8 cellular contexts compared by ENCODE assay signal in the genomic region with DNA sequence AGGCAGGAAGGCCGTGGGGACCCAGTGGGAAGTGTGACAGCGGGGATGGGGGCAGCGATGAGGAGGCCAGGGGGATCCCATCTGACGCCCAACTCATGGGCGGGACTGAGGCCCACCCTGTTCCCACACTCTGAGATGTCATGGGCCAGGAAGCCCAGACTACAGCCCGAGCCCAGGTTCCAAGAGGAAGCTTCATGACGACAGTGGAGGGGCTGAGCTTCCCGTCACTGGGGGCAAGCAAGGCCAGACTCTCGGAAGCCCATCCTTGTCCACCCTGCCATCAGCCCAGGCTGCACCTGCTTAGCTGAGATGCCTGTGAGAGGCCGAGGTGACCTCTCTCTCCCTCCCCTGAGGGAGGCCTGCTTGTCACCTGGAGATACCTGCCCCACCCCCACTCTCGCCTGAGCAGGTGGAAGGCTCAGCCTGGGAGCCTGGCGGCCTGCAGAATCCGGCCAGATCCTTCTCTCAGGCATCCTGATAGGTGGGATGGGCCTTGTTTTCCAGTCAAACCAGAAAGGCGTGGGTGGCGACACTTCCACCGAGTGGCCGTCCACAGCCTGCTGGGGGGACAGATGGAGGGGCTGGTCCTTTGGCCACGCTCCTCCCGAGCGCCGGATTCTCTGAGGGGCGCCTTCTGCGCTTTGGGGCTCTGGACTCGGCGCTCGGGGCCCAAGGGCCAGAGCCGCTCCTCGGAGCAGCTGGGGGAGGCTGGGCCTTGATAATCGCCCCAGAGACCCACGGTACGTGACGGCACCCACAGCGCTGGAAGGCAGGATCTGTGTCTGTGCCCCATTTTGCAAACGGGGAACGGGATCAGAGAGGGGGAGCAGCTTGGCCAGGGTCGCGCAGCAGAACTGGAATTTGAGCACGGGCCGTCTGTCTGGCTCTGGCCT. TPM values are rescaled to one million over a fixed set of nuclear protein-coding genes. Genes with fewer than 3 reads are reported as not detected.
DNase-seq lines count a peak whose midpoint lies in the region; ATAC-seq and TF ChIP-seq lines count a peak whose summit lies in the region.

No MANE protein-coding gene starts in this region.

- TF ChIP-seq CTCF in WERI-Rb-1 (IDR thresholded peaks at IDR 0.05; ENCODE audit: low read depth, low read length) (no peak), hepatocyte (IDR thresholded peaks at IDR 0.05; ENCODE audit: poor library complexity) (no peak)

- H3K9me2 ChIP-seq in hepatocyte (replicated peaks; ENCODE audit: insufficient read depth) = no peaks in the 10 kb centered on the region

- peaks cover 83% of the 10 kb centered on the region for H3K79me2 ChIP-seq in hepatocyte

- in situ Hi-C loops in HAP-1 (cut with MboI; ENCODE audit: low sequenced_read_pairs) = no loop called here

- peaks cover 70% of the 10 kb centered on the region for H4K20me1 ChIP-seq in hepatocyte (ENCODE audit: insufficient read depth, poor library complexity, severe bottlenecking)

- H3K27ac ChIP-seq in WERI-Rb-1 (peak overlapping the region; percentile 98), hepatocyte (peak overlapping the region; percentile 98)

- peaks cover 68% of the 10 kb centered on the region for H3K4me1 Mint-ChIP-seq in stimulated activated naive CD8-positive, alpha-beta T cell treated with anti-CD3 and anti-CD28 coated beads, Interleukin-15, amount 100 ng/mL, for 72 hours

- H3K27me3 ChIP-seq in HAP-1 (ENCODE audit: low read depth) (no peaks in the 10 kb centered on the region), WERI-Rb-1 (ENCODE audit: insufficient read depth, low read depth, severe bottlenecking) (no peaks in the 10 kb centered on the region), hepatocyte (no peaks in the 10 kb centered on the region)

- H3K4me2 ChIP-seq in hepatocyte = peak overlapping the region; percentile 98

- H3K4me1 ChIP-seq in HAP-1 (peaks cover 12% of the 10 kb centered on the region; the same call in 1 of the 2 replicates), hepatocyte (ENCODE audit: insufficient read depth) (peaks cover 59% of the 10 kb centered on the region)

- H2AFZ ChIP-seq in hepatocyte = no peak overlapping the region

- no peaks in the 10 kb centered on the region for H3K27me3 Mint-ChIP-seq in stimulated activated naive CD8-positive, alpha-beta T cell treated with anti-CD3 and anti-CD28 coated beads, Interleukin-15, amount 100 ng/mL, for 72 hours

- H3K4me3 Mint-ChIP-seq in stimulated activated naive CD8-positive, alpha-beta T cell treated with anti-CD3 and anti-CD28 coated beads, Interleukin-15, amount 100 ng/mL, for 72 hours = peak overlapping the region; percentile 32 to 86

- no peak for ATAC-seq in stimulated activated naive CD8-positive, alpha-beta T cell treated with anti-CD3 and anti-CD28 coated beads, Interleukin-15, amount 100 ng/mL, for 72 hours
- ATAC-seq in SK-N-SH treated with all-trans-retinoic acid at 6 μM for 48 hours = no peak
- ATAC-seq in HG02759 (IDR thresholded peaks at IDR 0.05; ENCODE audit: unreplicated experiment) = no peak
- ATAC-seq in GM21360 (IDR thresholded peaks at IDR 0.05; ENCODE audit: unreplicated experiment) = no peak

- H3K36me3 ChIP-seq in HAP-1 (replicated peaks) = peaks cover 31% of the 10 kb centered on the region
- peaks cover 41% of the 10 kb centered on the region for H3K36me3 ChIP-seq in WERI-Rb-1
- no peaks in the 10 kb centered on the region for H3K36me3 ChIP-seq in hepatocyte (replicated peaks; ENCODE audit: insufficient read depth, low read depth)

- H3K27ac Mint-ChIP-seq in stimulated activated naive CD8-positive, alpha-beta T cell treated with anti-CD3 and anti-CD28 coated beads, Interleukin-15, amount 100 ng/mL, for 72 hours = peak overlapping the region in 1 of 2 donors; percentile 94

- H3K9me3 Mint-ChIP-seq in stimulated activated naive CD8-positive, alpha-beta T cell treated with anti-CD3 and anti-CD28 coated beads, Interleukin-15, amount 100 ng/mL, for 72 hours = no peaks in the 10 kb centered on the region

- peak in 1 of 2 experiments; percentile 46 for DNase-seq in HAP-1 (ENCODE audit: low spot score in 2 of 2)
- peak; percentile 95 for DNase-seq in WERI-Rb-1
- DNase-seq in hepatocyte (ENCODE audit: low spot score) = peak; percentile 85
- DNase-seq in stimulated activated naive CD8-positive, alpha-beta T cell treated with anti-CD3 and anti-CD28 coated beads, Interleukin-15, amount 100 ng/mL, for 72 hours = no peak
- no peak for DNase-seq in NCI-H128 (lab: John Stamatoyannopoulos, UW; ENCODE audit: unreplicated experiment)

- H3K9me3 ChIP-seq in HAP-1 = no peaks in the 10 kb centered on the region
- no peaks in the 10 kb centered on the region for H3K9me3 ChIP-seq in WERI-Rb-1 (ENCODE audit: severe bottlenecking)
- no peaks in the 10 kb centered on the region for H3K9me3 ChIP-seq in hepatocyte (ENCODE audit: low read depth)

- 76% methylated on average over 39 of the region's 39 CpGs for WGBS in hepatocyte (ENCODE audit: low lambda C conversion rate, missing lambda C conversion rate)

- H3K4me3 ChIP-seq in HAP-1 (peak overlapping the region; percentile 4; the same call in 1 of the 2 replicates), WERI-Rb-1 (ENCODE audit: low read depth, low read length) (peak overlapping the region; percentile 4), hepatocyte (no peak overlapping the region)

TF ChIP-seq in SK-N-SH treated with all-trans-retinoic acid at 6 μM for 48 hours, 23 proteins besides CTCF, POLR2A, EP300 and RAD21 (continues in another document):
- no peak for TF ChIP-seq OSR1 (CRISPR knock-in tag; IDR thresholded peaks at IDR 0.05)
- TF ChIP-seq ISL1 (CRISPR knock-in tag; IDR thresholded peaks at IDR 0.05) = no peak
- no peak for TF ChIP-seq ZFP3 (CRISPR knock-in tag; IDR thresholded peaks at IDR 0.05)
- TF ChIP-seq ZNF565 (CRISPR knock-in tag; conservative IDR thresholded peaks at IDR 0.05; ENCODE audit: low read depth) = no peak
- TF ChIP-seq POU6F1 (CRISPR knock-in tag; IDR thresholded peaks at IDR 0.05; ENCODE audit: borderline replicate concordance, low read depth) = no peak
- TF ChIP-seq BACH2 (CRISPR knock-in tag; IDR thresholded peaks at IDR 0.05; ENCODE audit: borderline replicate concordance) = no peak
- TF ChIP-seq, protein P1, sequence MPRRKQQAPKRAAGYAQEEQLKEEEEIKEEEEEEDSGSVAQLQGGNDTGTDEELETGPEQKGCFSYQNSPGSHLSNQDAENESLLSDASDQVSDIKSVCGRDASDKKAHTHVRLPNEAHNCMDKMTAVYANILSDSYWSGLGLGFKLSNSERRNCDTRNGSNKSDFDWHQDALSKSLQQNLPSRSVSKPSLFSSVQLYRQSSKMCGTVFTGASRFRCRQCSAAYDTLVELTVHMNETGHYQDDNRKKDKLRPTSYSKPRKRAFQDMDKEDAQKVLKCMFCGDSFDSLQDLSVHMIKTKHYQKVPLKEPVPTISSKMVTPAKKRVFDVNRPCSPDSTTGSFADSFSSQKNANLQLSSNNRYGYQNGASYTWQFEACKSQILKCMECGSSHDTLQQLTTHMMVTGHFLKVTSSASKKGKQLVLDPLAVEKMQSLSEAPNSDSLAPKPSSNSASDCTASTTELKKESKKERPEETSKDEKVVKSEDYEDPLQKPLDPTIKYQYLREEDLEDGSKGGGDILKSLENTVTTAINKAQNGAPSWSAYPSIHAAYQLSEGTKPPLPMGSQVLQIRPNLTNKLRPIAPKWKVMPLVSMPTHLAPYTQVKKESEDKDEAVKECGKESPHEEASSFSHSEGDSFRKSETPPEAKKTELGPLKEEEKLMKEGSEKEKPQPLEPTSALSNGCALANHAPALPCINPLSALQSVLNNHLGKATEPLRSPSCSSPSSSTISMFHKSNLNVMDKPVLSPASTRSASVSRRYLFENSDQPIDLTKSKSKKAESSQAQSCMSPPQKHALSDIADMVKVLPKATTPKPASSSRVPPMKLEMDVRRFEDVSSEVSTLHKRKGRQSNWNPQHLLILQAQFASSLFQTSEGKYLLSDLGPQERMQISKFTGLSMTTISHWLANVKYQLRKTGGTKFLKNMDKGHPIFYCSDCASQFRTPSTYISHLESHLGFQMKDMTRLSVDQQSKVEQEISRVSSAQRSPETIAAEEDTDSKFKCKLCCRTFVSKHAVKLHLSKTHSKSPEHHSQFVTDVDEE (CRISPR knock-in tag; IDR thresholded peaks at IDR 0.05) = no peak
- no peak for TF ChIP-seq CSDC2 (CRISPR knock-in tag; IDR thresholded peaks at IDR 0.05)
- TF ChIP-seq TOX (CRISPR knock-in tag; IDR thresholded peaks at IDR 0.05; ENCODE audit: borderline replicate concordance) = no peak
- no peak for TF ChIP-seq CSRNP3 (CRISPR knock-in tag; IDR thresholded peaks at IDR 0.05)

RNA-seq across cellular contexts. Expression of gene ZBTB7A, which starts 4.8 kb away (rescaled TPM):
- total RNA-seq in hepatocyte = 19.2 and 23.3 TPM in 2 replicates
- polyA plus RNA-seq in hepatocyte = 46.1 and 46.2 TPM in 2 replicates

RNA-seq across cellular contexts. Expression of gene PIAS4, which starts 54.4 kb away (rescaled TPM):
- 16.7 and 18.1 TPM in 2 replicates for total RNA-seq in hepatocyte
- polyA plus RNA-seq in hepatocyte = 8.3 and 15.0 TPM in 2 replicates

Comparison
In these comparisons a context has a peak if more than half of its experiments do, and no peak if none do; other contexts are left out.
1. DNase-seq: peak in WERI-Rb-1 (single experiment) and hepatocyte (single experiment); none in stimulated activated naive CD8-positive, alpha-beta T cell treated with anti-CD3 and anti-CD28 coated beads, Interleukin-15, amount 100 ng/mL, for 72 hours (0 of 2) and NCI-H128 (single experiment).